8 cellular contexts compared by ENCODE assay signal in the genomic region with DNA sequence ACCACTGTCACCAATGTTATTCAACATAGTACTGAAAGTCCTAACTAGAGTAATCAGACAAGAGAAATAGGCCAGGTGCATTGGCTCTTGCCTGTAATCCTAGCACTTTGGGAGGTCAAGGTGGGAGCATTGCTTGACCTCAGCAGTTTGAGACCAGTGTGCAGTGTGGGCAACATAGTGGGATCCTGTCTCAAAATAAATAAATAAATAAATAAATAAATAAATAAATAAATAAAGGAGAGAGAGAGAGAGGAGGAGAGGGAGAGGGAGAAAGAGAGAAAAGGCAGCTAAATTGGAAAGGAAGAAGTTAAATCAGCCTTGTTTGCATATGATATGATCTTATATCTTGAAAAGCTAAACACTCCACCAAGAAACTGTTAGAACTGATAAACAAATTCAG.
"Had no signal": no experiment of that assay in that cellular context is flagged by ENCODE, and none has a peak within 500 bp of the region (broad histone marks: within the 10 kb centered on the region; RNA-seq: fewer than 3 reads in every experiment).

No MANE protein-coding gene starts in this region.

- ATAC-seq: HepG2, K562 had no signal

- H3K4me2 ChIP-seq: KMS-11 had no signal

- DNase-seq: IMR-90, KBM-7, KG1 had no signal

- FAIRE-seq: HepG2, HTR-8/SVneo, K562 had no signal

- H3K27ac ChIP-seq: HL-60, KMS-11 had no signal

- H3K4me3 ChIP-seq: K562 had no signal
